Comparison of ENCODE assay signal across 18 cellular contexts in genomic region chrY:24639053-24639452, GRCh38. TPM values are rescaled to one million over a fixed set of nuclear protein-coding genes. Genes with fewer than 3 reads are reported as not detected.
"Had no signal": no experiment of that assay in that cellular context is flagged by ENCODE, and none has a peak within 500 bp of the region (broad histone marks: within the 10 kb centered on the region; RNA-seq: fewer than 3 reads in every experiment).

No MANE protein-coding gene starts in this region.

RNA-seq across cellular contexts. Expression of gene BPY2B, which starts 21.2 kb away (rescaled TPM):
- total RNA-seq: activated naive CD4-positive, alpha-beta T cell treated with anti-CD3 and anti-CD28 coated beads for 36 hours; activated naive CD8-positive, alpha-beta T cell treated with anti-CD3 and anti-CD28 coated beads for 36 hours; activated naive CD8-positive, alpha-beta T cell treated with anti-CD3 and anti-CD28 coated beads, Interleukin-2, amount 10 ng/mL, durations not matched to agents 7 days and 5 days; activated T-cell treated with anti-CD3 and anti-CD28 coated beads, Interleukin-2, amount 50 U/mL, for 4 hours; activated T-cell treated with anti-CD3 and anti-CD28 coated beads, Interleukin-2, amount 50 U/mL, for 72 hours; activated T-helper 1 cell treated with anti-CD3 and anti-CD28 coated beads, Interleukin-12 subunit alpha, Interleukin-12 subunit beta, Interleukin-2, Interleukin-4 antibody, amounts not matched to agents 30 ng/mL and 10 ng/mL and 1 ng/mL, durations not matched to agents 14 hours and 24 hours and 36 hours; activated T-helper 2 cell treated with anti-CD3 and anti-CD28 coated beads, Interferon-gamma antibody, Interleukin-2, Interleukin-4, amounts not matched to agents 10 μg/mL and 5 μg/mL and 100 μg/mL, durations not matched to agents 14 hours and 24 hours and 36 hours; adrenal gland; aorta; ascending aorta; astrocyte; body of pancreas; breast epithelium; bronchial epithelial cell; cardiac muscle cell; cardiac septum; cerebellum; chondrocyte had no signal
